ENCODE assay signal across 15 cellular contexts in genomic region chr5:76475358-76475757, GRCh38.
"Had no signal": no experiment of that assay in that cellular context is flagged by ENCODE, and none has a peak within 500 bp of the region (broad histone marks: within the 10 kb centered on the region; RNA-seq: fewer than 3 reads in every experiment).

No MANE protein-coding gene starts in this region.

- H3K27me3 Mint-ChIP-seq: brain; stimulated activated memory B cell treated with anti-CD40 and anti-IgM and Interleukin-4, amounts not matched to agents 10 μg/mL and 1 μg/mL and 100 μg/mL, for 72 hours; T-cell; type B pancreatic cell had no signal

- DNase-seq: activated CD4-positive, alpha-beta T cell treated with anti-CD3 and anti-CD28 coated beads for 4 hours; amygdala; cerebellar nuclear complex; dermis blood vessel endothelial cell; hypothalamus; T-cell; WERI-Rb-1 had no signal

- H3K9me3 Mint-ChIP-seq: brain; stimulated activated memory B cell treated with anti-CD40 and anti-IgM and Interleukin-4, amounts not matched to agents 10 μg/mL and 1 μg/mL and 100 μg/mL, for 72 hours; T-cell; type B pancreatic cell had no signal

- H3K27ac ChIP-seq: SK-N-MC, skin epidermis, WERI-Rb-1 had no signal

- FAIRE-seq: endometrium had no signal

- H3K9me3 ChIP-seq: mucosa of descending colon had no signal

- H3K4me3 ChIP-seq: mucosa of descending colon, SK-N-MC, skin epidermis had no signal

- H3K4me3 Mint-ChIP-seq: brain; stimulated activated memory B cell treated with anti-CD40 and anti-IgM and Interleukin-4, amounts not matched to agents 10 μg/mL and 1 μg/mL and 100 μg/mL, for 72 hours had no signal

- H3K36me3 ChIP-seq: WERI-Rb-1 had no signal

- H3K27ac Mint-ChIP-seq: activated T-helper 2 cell treated with anti-CD3 and anti-CD28 coated beads, Interferon-gamma antibody, Interleukin-2, Interleukin-4, amounts not matched to agents 10 μg/mL and 5 μg/mL and 100 μg/mL, durations not matched to agents 14 hours and 24 hours and 36 hours; stimulated activated memory B cell treated with anti-CD40 and anti-IgM and Interleukin-4, amounts not matched to agents 10 μg/mL and 1 μg/mL and 100 μg/mL, for 72 hours had no signal

- H3K36me3 Mint-ChIP-seq: brain; stimulated activated memory B cell treated with anti-CD40 and anti-IgM and Interleukin-4, amounts not matched to agents 10 μg/mL and 1 μg/mL and 100 μg/mL, for 72 hours; type B pancreatic cell had no signal
